In genomic region chr20:61575151-61575937, GRCh38 we compare ENCODE assay signal across 16 cellular contexts.
"Had no signal": no experiment of that assay in that cellular context is flagged by ENCODE, and none has a peak within 500 bp of the region (broad histone marks: within the 10 kb centered on the region; RNA-seq: fewer than 3 reads in every experiment).

No MANE protein-coding gene starts in this region.

- DNase-seq: activated CD4-positive, alpha-beta memory T cell treated with anti-CD3 and anti-CD28 coated beads, Interleukin-2, amount 10 ng/mL, durations not matched to agents 7 days and 5 days; activated CD4-positive, alpha-beta T cell treated with anti-CD3 and anti-CD28 coated beads for 36 hours; activated gamma-delta T cell; activated T-cell treated with anti-CD3 and anti-CD28 coated beads, Interleukin-2, amount 50 U/mL, for 48 hours; dermis blood vessel endothelial cell; left cardiac atrium; natural killer cell; nucleus accumbens; stimulated activated CD4-positive, alpha-beta T cell treated with anti-CD3 and anti-CD28 coated beads, Interleukin-1b, Interleukin-23, amount 100 ng/mL, for 48 hours; stimulated activated naive B cell treated with anti-CD40 and anti-IgM and Interleukin-4, amounts not matched to agents 10 μg/mL and 1 μg/mL and 100 μg/mL, for 72 hours; T1000; transverse colon; WERI-Rb-1 had no signal

- ATAC-seq: activated CD4-positive, alpha-beta T cell treated with anti-CD3 and anti-CD28 coated beads for 36 hours; left cardiac atrium; natural killer cell; right lobe of liver; stimulated activated naive B cell treated with anti-CD40 and anti-IgM and Interleukin-4, amounts not matched to agents 10 μg/mL and 1 μg/mL and 100 μg/mL, for 72 hours had no signal

- H3K27ac ChIP-seq: breast epithelium, prostate gland, right lobe of liver, transverse colon, WERI-Rb-1 had no signal
